ENCODE assay signal across 26 cellular contexts in the genomic region with DNA sequence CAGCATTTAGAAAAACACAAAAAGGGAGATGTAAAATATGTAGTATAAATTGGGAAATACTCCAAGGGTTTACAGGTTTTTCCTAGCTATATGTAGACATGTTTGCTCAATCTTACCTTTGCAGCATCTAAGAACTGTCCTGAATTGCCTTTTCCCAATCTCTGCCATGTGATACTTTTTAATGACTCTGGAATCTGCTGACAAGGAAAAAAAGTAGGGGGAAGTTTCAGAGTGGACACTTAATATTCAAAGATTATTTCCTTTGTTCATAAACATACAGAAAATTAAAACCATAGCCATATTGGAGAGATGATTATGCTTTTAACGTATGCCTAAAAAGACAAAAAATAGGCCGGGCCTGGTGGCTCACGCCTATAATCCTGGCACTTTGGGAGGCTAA.
"Had no signal": no experiment of that assay in that cellular context is flagged by ENCODE, and none has a peak within 500 bp of the region (broad histone marks: within the 10 kb centered on the region; RNA-seq: fewer than 3 reads in every experiment).

No MANE protein-coding gene starts in this region.

- H3K4me3 ChIP-seq: body of pancreas, colonic mucosa, esophagus squamous epithelium, gastroesophageal sphincter, heart right ventricle had no signal

- H3K4me3 Mint-ChIP-seq: activated CD4-positive, alpha-beta memory T cell treated with anti-CD3 and anti-CD28 coated beads for 36 hours; activated CD4-positive, alpha-beta T cell treated with anti-CD3 and anti-CD28 coated beads for 36 hours; activated CD4-positive, alpha-beta T cell treated with anti-CD3 and anti-CD28 coated beads, Interleukin-2, amount 10 ng/mL, durations not matched to agents 24 days and 14 days; activated naive CD4-positive, alpha-beta T cell treated with anti-CD3 and anti-CD28 coated beads, Interleukin-2, amount 10 ng/mL, durations not matched to agents 7 days and 5 days; activated naive CD8-positive, alpha-beta T cell treated with anti-CD3 and anti-CD28 coated beads, Interleukin-2, amount 10 ng/mL, durations not matched to agents 7 days and 5 days; activated T-cell treated with anti-CD3 and anti-CD28 coated beads, Interleukin-2, amount 50 U/mL, for 24 hours; activated T-cell treated with anti-CD3 and anti-CD28 coated beads, Interleukin-2, amount 50 U/mL, for 72 hours had no signal

- H3K9me3 ChIP-seq: body of pancreas, colonic mucosa, esophagus squamous epithelium, gastroesophageal sphincter, heart right ventricle had no signal

- H3K27ac ChIP-seq: body of pancreas, colonic mucosa, epithelial cell of prostate, esophagus squamous epithelium, gastroesophageal sphincter, heart right ventricle had no signal

- H3K27me3 Mint-ChIP-seq: activated CD4-positive, alpha-beta memory T cell treated with anti-CD3 and anti-CD28 coated beads for 36 hours; activated CD4-positive, alpha-beta T cell treated with anti-CD3 and anti-CD28 coated beads for 36 hours; activated CD4-positive, alpha-beta T cell treated with anti-CD3 and anti-CD28 coated beads, Interleukin-2, amount 10 ng/mL, durations not matched to agents 24 days and 14 days; activated naive CD4-positive, alpha-beta T cell treated with anti-CD3 and anti-CD28 coated beads, Interleukin-2, amount 10 ng/mL, durations not matched to agents 7 days and 5 days; activated naive CD8-positive, alpha-beta T cell treated with anti-CD3 and anti-CD28 coated beads, Interleukin-2, amount 10 ng/mL, durations not matched to agents 7 days and 5 days had no signal

- H3K36me3 Mint-ChIP-seq: activated naive CD4-positive, alpha-beta T cell treated with anti-CD3 and anti-CD28 coated beads, Interleukin-2, amount 50 U/mL, for 72 hours had no signal

- FAIRE-seq: endometrium, endothelial cell of umbilical vein had no signal

- H3K36me3 ChIP-seq: colonic mucosa, esophagus squamous epithelium, gastroesophageal sphincter had no signal

- H3K27me3 ChIP-seq: body of pancreas, colonic mucosa, esophagus squamous epithelium, gastroesophageal sphincter, heart right ventricle had no signal

- H3K4me1 Mint-ChIP-seq: activated CD4-positive, alpha-beta T cell treated with anti-CD3 and anti-CD28 coated beads, Interleukin-2, amount 10 ng/mL, durations not matched to agents 24 days and 14 days; activated naive CD4-positive, alpha-beta T cell treated with anti-CD3 and anti-CD28 coated beads, Interleukin-2, amount 10 ng/mL, durations not matched to agents 7 days and 5 days; activated naive CD8-positive, alpha-beta T cell treated with anti-CD3 and anti-CD28 coated beads, Interleukin-2, amount 10 ng/mL, durations not matched to agents 7 days and 5 days had no signal

- H3K27ac Mint-ChIP-seq: activated CD4-positive, alpha-beta memory T cell treated with anti-CD3 and anti-CD28 coated beads for 36 hours; activated CD4-positive, alpha-beta T cell treated with anti-CD3 and anti-CD28 coated beads for 36 hours; activated CD4-positive, alpha-beta T cell treated with anti-CD3 and anti-CD28 coated beads, Interleukin-2, amount 10 ng/mL, durations not matched to agents 24 days and 14 days; activated naive CD4-positive, alpha-beta T cell treated with anti-CD3 and anti-CD28 coated beads, Interleukin-2, amount 10 ng/mL, durations not matched to agents 7 days and 5 days; activated naive CD4-positive, alpha-beta T cell treated with anti-CD3 and anti-CD28 coated beads, Interleukin-2, amount 50 U/mL, for 72 hours; activated naive CD8-positive, alpha-beta T cell treated with anti-CD3 and anti-CD28 coated beads, Interleukin-2, amount 10 ng/mL, durations not matched to agents 7 days and 5 days; activated T-cell treated with anti-CD3 and anti-CD28 coated beads, Interleukin-2, amount 50 U/mL, for 24 hours; activated T-cell treated with anti-CD3 and anti-CD28 coated beads, Interleukin-2, amount 50 U/mL, for 72 hours had no signal

- H3K4me1 ChIP-seq: body of pancreas, colonic mucosa, esophagus squamous epithelium, gastroesophageal sphincter had no signal

- H3K9me3 Mint-ChIP-seq: activated CD4-positive, alpha-beta memory T cell treated with anti-CD3 and anti-CD28 coated beads for 36 hours; activated CD4-positive, alpha-beta T cell treated with anti-CD3 and anti-CD28 coated beads, Interleukin-2, amount 10 ng/mL, durations not matched to agents 24 days and 14 days; activated naive CD4-positive, alpha-beta T cell treated with anti-CD3 and anti-CD28 coated beads, Interleukin-2, amount 10 ng/mL, durations not matched to agents 7 days and 5 days; activated naive CD4-positive, alpha-beta T cell treated with anti-CD3 and anti-CD28 coated beads, Interleukin-2, amount 50 U/mL, for 72 hours; activated naive CD8-positive, alpha-beta T cell treated with anti-CD3 and anti-CD28 coated beads, Interleukin-2, amount 10 ng/mL, durations not matched to agents 7 days and 5 days; activated T-cell treated with anti-CD3 and anti-CD28 coated beads, Interleukin-2, amount 50 U/mL, for 24 hours; activated T-cell treated with anti-CD3 and anti-CD28 coated beads, Interleukin-2, amount 50 U/mL, for 72 hours had no signal

- ATAC-seq: activated CD4-positive, alpha-beta T cell treated with anti-CD3 and anti-CD28 coated beads for 36 hours; activated naive CD4-positive, alpha-beta T cell treated with anti-CD3 and anti-CD28 coated beads, Interleukin-2, amount 50 U/mL, for 72 hours; activated T-cell treated with anti-CD3 and anti-CD28 coated beads, Interleukin-2, amount 50 U/mL, for 72 hours; body of pancreas; gastroesophageal sphincter; heart right ventricle had no signal

- DNase-seq: activated CD4-positive, alpha-beta memory T cell treated with anti-CD3 and anti-CD28 coated beads for 36 hours; activated CD4-positive, alpha-beta T cell treated with anti-CD3 and anti-CD28 coated beads for 36 hours; activated CD4-positive, alpha-beta T cell treated with anti-CD3 and anti-CD28 coated beads, Interleukin-2, amount 10 ng/mL, durations not matched to agents 24 days and 14 days; activated CD4-positive, CD25-positive, alpha-beta regulatory T cell; activated CD4-positive, CD25-positive, alpha-beta regulatory T cell treated with anti-CD3 and anti-CD28 coated beads, Interleukin-2, amount 50 U/mL, for 72 hours; activated CD8-positive, alpha-beta memory T cell treated with anti-CD3 and anti-CD28 coated beads, Interleukin-2, amount 50 U/mL, for 48 hours; activated gamma-delta T cell; activated naive CD4-positive, alpha-beta T cell; activated naive CD4-positive, alpha-beta T cell treated with anti-CD3 and anti-CD28 coated beads, Interleukin-2, amount 10 ng/mL, durations not matched to agents 7 days and 5 days; activated naive CD8-positive, alpha-beta T cell treated with anti-CD3 and anti-CD28 coated beads, Interleukin-2, amount 10 ng/mL, durations not matched to agents 7 days and 5 days; activated T-cell treated with anti-CD3 and anti-CD28 coated beads for 4 hours; activated T-cell treated with anti-CD3 and anti-CD28 coated beads, Interleukin-2, amount 50 U/mL, for 24 hours; activated T-cell treated with anti-CD3 and anti-CD28 coated beads, Interleukin-2, amount 50 U/mL, for 72 hours; body of pancreas; caudate nucleus; colonic mucosa; effector CD8-positive, alpha-beta T cell; esophagus squamous epithelium; foreskin melanocyte; heart right ventricle; T-helper 2 cell had no signal
